ENCODE assay signal across 24 cellular contexts in the genomic region with DNA sequence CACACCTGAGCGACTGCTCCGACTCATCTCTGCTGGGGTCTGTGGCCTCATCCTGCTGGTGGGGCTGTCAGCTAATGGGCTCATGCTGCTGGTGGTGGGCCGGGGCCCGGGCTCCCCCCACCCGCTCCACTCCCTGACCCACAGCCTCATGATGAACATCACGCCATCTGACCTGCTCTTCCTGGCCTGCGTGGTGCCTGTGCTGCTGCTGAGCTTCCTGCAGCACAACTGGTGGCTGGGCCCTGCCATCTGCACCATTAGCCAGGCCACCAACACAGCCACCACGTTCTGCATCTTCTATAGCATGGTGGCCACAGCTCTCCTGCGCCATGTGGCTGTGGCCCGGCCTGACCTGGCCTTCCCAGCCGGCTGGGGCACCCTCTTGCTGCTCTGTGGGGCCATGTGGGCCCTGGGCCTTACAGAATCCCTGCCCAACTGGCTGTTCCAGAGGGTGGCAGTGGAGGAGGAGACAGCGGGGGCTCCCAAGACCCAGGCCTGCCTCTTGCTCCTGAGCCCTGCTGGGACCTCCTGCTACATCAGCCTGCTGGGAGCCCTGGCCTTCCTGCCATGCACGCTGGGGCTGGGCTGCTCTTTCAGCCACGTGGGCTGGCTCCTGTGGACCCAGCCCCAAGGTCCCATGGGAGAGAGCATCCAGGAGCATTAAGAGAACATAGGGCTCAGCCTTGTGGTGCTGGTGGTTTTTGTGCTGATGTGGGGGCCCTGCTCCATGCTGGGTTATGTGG. TPM values are rescaled to one million over a fixed set of nuclear protein-coding genes. Genes with fewer than 3 reads are reported as not detected.
A peak's percentile ranks its signal among the peaks of the same experiment; 100 is the strongest.
DNase-seq lines count a peak whose midpoint lies in the region; TF ChIP-seq lines count a peak whose summit lies in the region.
"Had no signal": no experiment of that assay in that cellular context is flagged by ENCODE, and none has a peak within 500 bp of the region (broad histone marks: within the 10 kb centered on the region; RNA-seq: fewer than 3 reads in every experiment).

No MANE protein-coding gene starts in this region.

- DNase-seq in BE2C (peak; percentile 37), SK-N-DZ (ENCODE audit: low spot score) (peak; percentile 32), osteoblast (ENCODE audit: insufficient read length, low spot score, missing footprints) (peak; percentile 76), chondrocyte (ENCODE audit: low spot score) (no peak)
- DNase-seq in stimulated activated CD8-positive, alpha-beta memory T cell treated with anti-CD3 and anti-CD28 coated beads, Interleukin-4, amount 100 ng/mL, for 48 hours = no peak
- DNase-seq in activated CD8-positive, alpha-beta memory T cell treated with anti-CD3 and anti-CD28 coated beads for 24 hours = no peak
- DNase-seq: Calu3, DMS79 treated with DMSO at 0.1 percent for 48 hours, H7, KBM-7, MV-4-11, NCI-H1105 treated with DMSO at 0.1 percent for 48 hours, NCI-H146, NCI-H2029, NCI-H2227 treated with DMSO at 0.1 percent for 48 hours, NCI-H526 treated with DMSO at 0.1 percent for 48 hours, Right ventricle myocardium superior, RPMI8226 had no signal

- no peaks in the 10 kb centered on the region for H3K9me3 Mint-ChIP-seq in chondrocyte (ENCODE audit: low read depth)

- H3K36me3 Mint-ChIP-seq in chondrocyte (ENCODE audit: low read depth) = no peaks in the 10 kb centered on the region

- no peaks in the 10 kb centered on the region for H4K20me1 ChIP-seq in BLaER1 treated with 17β-estradiol and CSF1 and Interleukin-3, amounts not matched to agents 10 nM and 100 nM
- no peaks in the 10 kb centered on the region for H4K20me1 ChIP-seq in osteoblast (ENCODE audit: insufficient read depth, low read length)

- H3K27ac ChIP-seq in BLaER1 treated with 17β-estradiol and CSF1 and Interleukin-3, amounts not matched to agents 10 nM and 100 nM = peak overlapping the region in 6 of 11 experiments; percentile 11 to 37 (median 23); a peak in 7 of 22 replicates
- no peak overlapping the region for H3K27ac ChIP-seq in osteoblast (ENCODE audit: low read depth, low read length)
- H3K27ac ChIP-seq: A549, SJSA1 had no signal

- TF ChIP-seq CTCF in BE2C (IDR thresholded peaks at IDR 0.05; ENCODE audit: low read depth, low read length) (no peak), osteoblast (IDR thresholded peaks at IDR 0.05; ENCODE audit: extremely low read depth, low read depth, low read length) (no peak), chondrocyte (IDR thresholded peaks at IDR 0.05) (no peak)

- no peaks in the 10 kb centered on the region for H3K36me3 ChIP-seq in BE2C
- no peaks in the 10 kb centered on the region for H3K36me3 ChIP-seq in BLaER1 treated with 17β-estradiol and CSF1 and Interleukin-3, amounts not matched to agents 10 nM and 100 nM
- H3K36me3 ChIP-seq in osteoblast (ENCODE audit: insufficient read depth, low read length) = no peaks in the 10 kb centered on the region
- H3K36me3 ChIP-seq: SJSA1 had no signal

- H3K9me3 ChIP-seq in BE2C = no peaks in the 10 kb centered on the region
- H3K9me3 ChIP-seq in BLaER1 treated with 17β-estradiol and CSF1 and Interleukin-3, amounts not matched to agents 10 nM and 100 nM (replicated peaks in 1 of 11) = no peaks in the 10 kb centered on the region
- H3K9me3 ChIP-seq in osteoblast (ENCODE audit: low read depth, low read length) = no peaks in the 10 kb centered on the region
- H3K9me3 ChIP-seq: A549, SJSA1 had no signal

- H3K4me3 Mint-ChIP-seq in chondrocyte (ENCODE audit: unreplicated experiment) = no peak overlapping the region

- H3K4me3 ChIP-seq in BE2C (ENCODE audit: low read depth, low read length) (no peak overlapping the region), osteoblast (ENCODE audit: insufficient read depth, low read length) (no peak overlapping the region)
- no peak overlapping the region for H3K4me3 ChIP-seq in BLaER1 treated with 17β-estradiol and CSF1 and Interleukin-3, amounts not matched to agents 10 nM and 100 nM
- H3K4me3 ChIP-seq: A549, SJSA1 had no signal

- peak overlapping the region in 4 of 11 experiments; percentile 4 to 50 (median 17); a peak in 7 of 22 replicates for H3K9ac ChIP-seq in BLaER1 treated with 17β-estradiol and CSF1 and Interleukin-3, amounts not matched to agents 10 nM and 100 nM

- H3K27ac Mint-ChIP-seq in chondrocyte (ENCODE audit: unreplicated experiment) = no peak overlapping the region

- peak overlapping the region; percentile 3 to 81 (median 68); a peak in 20 of 22 replicates for H3K4me2 ChIP-seq in BLaER1 treated with 17β-estradiol and CSF1 and Interleukin-3, amounts not matched to agents 10 nM and 100 nM
- H3K4me2 ChIP-seq in osteoblast (ENCODE audit: insufficient read depth, low read length) = no peak overlapping the region
- H3K4me2 ChIP-seq: A549 had no signal

- H3K4me1 ChIP-seq in BE2C (no peaks in the 10 kb centered on the region), osteoblast (ENCODE audit: insufficient read depth, low read length) (peaks cover 17% of the 10 kb centered on the region)
- H3K4me1 ChIP-seq in BLaER1 treated with 17β-estradiol and CSF1 and Interleukin-3, amounts not matched to agents 10 nM and 100 nM = peaks cover 51 to 92% (median 73%) of the 10 kb centered on the region in 10 experiments

- peaks cover 13% of the 10 kb centered on the region for H3K4me1 Mint-ChIP-seq in chondrocyte (ENCODE audit: low read depth)

- no peaks in the 10 kb centered on the region for H3K27me3 Mint-ChIP-seq in chondrocyte (ENCODE audit: low read depth)

- no peaks in the 10 kb centered on the region for H3K79me2 ChIP-seq in osteoblast (ENCODE audit: insufficient read depth, low read length)

- no peak overlapping the region for H2AFZ ChIP-seq in osteoblast (ENCODE audit: low read length)

- no peaks in the 10 kb centered on the region for H3K27me3 ChIP-seq in BE2C
- peaks cover 0 to 4% (median 0%) of the 10 kb centered on the region in 11 experiments; a peak in 1 of 22 replicates for H3K27me3 ChIP-seq in BLaER1 treated with 17β-estradiol and CSF1 and Interleukin-3, amounts not matched to agents 10 nM and 100 nM
- no peaks in the 10 kb centered on the region for H3K27me3 ChIP-seq in osteoblast (ENCODE audit: insufficient read depth, low read length)
- H3K27me3 ChIP-seq: SJSA1 had no signal

RNA-seq across cellular contexts. Expression of gene RAB44, which starts 39.6 kb away (rescaled TPM):
- 0.17 TPM for polyA plus RNA-seq in BE2C (2012; ENCODE audit: insufficient read depth, insufficient read length, low read depth)
- polyA plus RNA-seq in SK-N-DZ (2014; cell fraction: cytosol; rRNA removed) = not detected in 2 replicates
- polyA plus RNA-seq in SK-N-DZ (2014; cell fraction: nucleus; rRNA removed) = not detected in 2 replicates
- total RNA-seq in osteoblast (under 0.01 and 0.36 TPM in 2 replicates), chondrocyte (not detected in 3 replicates)
- total RNA-seq: Calu3, H7, HT-29, LHCN-M2, NCI-H460, Right ventricle myocardium superior, SJSA1 had no signal

RNA-seq across cellular contexts. Expression of gene CDKN1A, which starts 58.7 kb away (rescaled TPM):
- 43.3 TPM for polyA plus RNA-seq in BE2C (2012; ENCODE audit: insufficient read depth, insufficient read length, low read depth)
- 3.6 and 5.1 TPM in 2 replicates for polyA plus RNA-seq in SK-N-DZ (2014; cell fraction: cytosol; rRNA removed)
- polyA plus RNA-seq in SK-N-DZ (2014; cell fraction: nucleus; rRNA removed) = 2.3 and 2.7 TPM in 2 replicates
- total RNA-seq in osteoblast (456 and 461 TPM in 2 replicates), chondrocyte (230 to 303 TPM (median 301 TPM) in 3 replicates)

Comparison
In these comparisons a context has a peak if more than half of its experiments do, and no peak if none do; other contexts are left out.
1. DNase-seq: peak in BE2C (single experiment), SK-N-DZ (single experiment) and osteoblast (single experiment); none in stimulated activated CD8-positive, alpha-beta memory T cell treated with anti-CD3 and anti-CD28 coated beads, Interleukin-4, amount 100 ng/mL, for 48 hours (single experiment), chondrocyte (single experiment) and activated CD8-positive, alpha-beta memory T cell treated with anti-CD3 and anti-CD28 coated beads for 24 hours (single experiment).